ENCODE assay signal across 20 cellular contexts in genomic region chr9:4774209-4774608, GRCh38. TPM values are rescaled to one million over a fixed set of nuclear protein-coding genes. Genes with fewer than 3 reads are reported as not detected.
A peak's percentile ranks its signal among the peaks of the same experiment; 100 is the strongest.
DNase-seq lines count a peak whose midpoint lies in the region; ATAC-seq and TF ChIP-seq lines count a peak whose summit lies in the region.
"Had no signal": no experiment of that assay in that cellular context is flagged by ENCODE, and none has a peak within 500 bp of the region (broad histone marks: within the 10 kb centered on the region; RNA-seq: fewer than 3 reads in every experiment).

No MANE protein-coding gene starts in this region.

- H3K4me3 ChIP-seq in esophagus muscularis mucosa (no peak overlapping the region), testis (no peak overlapping the region)
- H3K4me3 ChIP-seq: A549 had no signal

- DNase-seq in Right ventricle myocardium inferior (ENCODE audit: missing footprints) (no peak), cardiac septum (ENCODE audit: low spot score) (no peak), esophagus muscularis mucosa (ENCODE audit: extremely low spot score) (peak; percentile 91), hepatic stellate cell (ENCODE audit: low spot score) (peak; percentile 49), testis (no peak), ecto neural progenitor cell (ENCODE audit: low spot score) (no peak), NCI-H1092 (lab: John Stamatoyannopoulos, UW) (no peak), kidney tubule cell (ENCODE audit: low spot score) (no peak)
- DNase-seq: activated B cell treated with CpG ODN at 0.5 μM for 24 hours; activated CD8-positive, alpha-beta memory T cell treated with anti-CD3 and anti-CD28 coated beads for 24 hours; CD8-positive, alpha-beta memory T cell; DND-41; glutamatergic neuron; HFFc6; NCI-H2029 treated with DMSO at 0.1 percent for 48 hours; NCI-H524 treated with DMSO at 0.1 percent for 48 hours; nephron progenitor cell; stimulated activated naive CD8-positive, alpha-beta T cell treated with anti-CD3 and anti-CD28 coated beads, Interleukin-15, Interleukin-2, amounts not matched to agents 100 U/mL and 50 U/mL, for 24 hours; T-helper 2 cell had no signal

- no peak for TF ChIP-seq CTCF in esophagus muscularis mucosa (IDR thresholded peaks at IDR 0.05)
- no peak for TF ChIP-seq CTCF in testis (IDR thresholded peaks at IDR 0.05)

- H3K36me3 ChIP-seq in esophagus muscularis mucosa, result no peaks in the 10 kb centered on the region
- H3K36me3 ChIP-seq in testis (ENCODE audit: low read depth, missing control alignments), result no peaks in the 10 kb centered on the region

- ATAC-seq in Right ventricle myocardium inferior, result peak; percentile 90
- ATAC-seq: stimulated activated naive CD8-positive, alpha-beta T cell treated with anti-CD3 and anti-CD28 coated beads, Interleukin-15, Interleukin-2, amounts not matched to agents 100 U/mL and 50 U/mL, for 24 hours had no signal

- 50% methylated on average over 1 of the region's 1 CpG for WGBS in esophagus muscularis mucosa
- WGBS in testis, 2 donors, result 39 to 40% methylated on average over 1 of the region's 1 CpG

- intact Hi-C loops in Right ventricle myocardium inferior (cut with DNase I) (no loop called here), cardiac septum (cut with DNase I) (no loop called here), esophagus muscularis mucosa (cut with DNase I) (no loop called here), testis (cut with DNase I; ENCODE audit: low total_unique reads) (no loop called here)

- H3K27ac ChIP-seq in esophagus muscularis mucosa (replicated peaks in 1 of 4) (no peak overlapping the region), testis (no peak overlapping the region)
- H3K27ac ChIP-seq: A549 had no signal

- no peaks in the 10 kb centered on the region for H3K27me3 ChIP-seq in esophagus muscularis mucosa
- no peaks in the 10 kb centered on the region for H3K27me3 ChIP-seq in testis

- TF ChIP-seq EP300 in esophagus muscularis mucosa (IDR thresholded peaks at IDR 0.05), result no peak

- H3K4me1 ChIP-seq in esophagus muscularis mucosa (no peaks in the 10 kb centered on the region), testis (no peaks in the 10 kb centered on the region)
- H3K4me1 ChIP-seq: A549 had no signal

- no peak for TF ChIP-seq POLR2A in esophagus muscularis mucosa (IDR thresholded peaks at IDR 0.05; ENCODE audit: low read depth)
- no peak for TF ChIP-seq POLR2A in testis (IDR thresholded peaks at IDR 0.05)

- H3K9me3 ChIP-seq in esophagus muscularis mucosa (no peaks in the 10 kb centered on the region), testis (no peaks in the 10 kb centered on the region)
- H3K9me3 ChIP-seq: A549 had no signal

RNA-seq across cellular contexts. Expression of gene RCL1, which starts 18.5 kb away (rescaled TPM):
- total RNA-seq in Right ventricle myocardium inferior (5.0 TPM), cardiac septum (8.5 TPM), esophagus muscularis mucosa (10 to 100 TPM; 13.4 to 19.1 (median 14.9) TPM), testis (10 to 100 TPM; 28.9 to 37.9 TPM)
- 27.2 TPM for polyA plus RNA-seq in testis (ENCODE audit: insufficient read depth, low read depth, low replicate concordance)

RNA-seq across cellular contexts. Expression of gene AK3, which starts 33.2 kb away (rescaled TPM):
- total RNA-seq in Right ventricle myocardium inferior (198 TPM), cardiac septum (108 TPM), esophagus muscularis mucosa (100 to 1,000 TPM in 3 of 4 donors, 10 to 100 TPM in 1; 90.0 to 129 (median 118) TPM), testis (10 to 100 TPM; 18.3 to 24.1 TPM)
- 23.4 TPM for polyA plus RNA-seq in testis (ENCODE audit: insufficient read depth, low read depth, low replicate concordance)

Comparison
In these comparisons a context has a peak if more than half of its experiments do, and no peak if none do; other contexts are left out.
1. DNase-seq: peak in esophagus muscularis mucosa (single experiment) and hepatic stellate cell (single experiment); none in Right ventricle myocardium inferior (single experiment), cardiac septum (single experiment), testis (single experiment), ecto neural progenitor cell (single experiment), NCI-H1092 (single experiment) and kidney tubule cell (single experiment).